Comparison of ENCODE assay signal across 9 cellular contexts in the genomic region with DNA sequence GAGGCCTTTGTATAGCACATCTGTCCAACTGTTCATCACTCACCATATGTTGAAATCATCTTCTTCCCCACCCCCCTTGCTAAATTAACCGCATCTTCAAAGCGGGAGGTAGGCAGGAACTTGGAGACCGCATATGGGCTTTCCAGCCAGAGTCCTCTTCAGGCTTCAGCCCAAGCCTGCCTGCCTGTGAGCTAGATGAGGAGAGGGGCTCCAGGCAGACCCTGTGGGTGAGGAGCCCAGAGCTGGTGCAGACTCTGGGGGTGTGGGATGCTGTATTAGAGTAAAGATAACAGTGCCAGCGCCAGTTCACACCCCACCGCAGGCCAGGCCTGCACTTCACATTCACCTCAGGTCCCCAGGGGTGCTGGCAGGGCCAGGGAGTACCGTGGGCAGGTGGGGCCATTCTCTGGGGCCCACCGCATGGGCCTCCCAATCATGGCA. TPM values are rescaled to one million over a fixed set of nuclear protein-coding genes. Genes with fewer than 3 reads are reported as not detected.
DNase-seq lines count a peak whose midpoint lies in the region; ATAC-seq, FAIRE-seq and TF ChIP-seq lines count a peak whose summit lies in the region.
"Had no signal": no experiment of that assay in that cellular context is flagged by ENCODE, and none has a peak within 500 bp of the region (broad histone marks: within the 10 kb centered on the region; RNA-seq: fewer than 3 reads in every experiment).

No MANE protein-coding gene starts in this region.

- H3K27ac ChIP-seq in CD8-positive, alpha-beta memory T cell (ENCODE audit: low read depth, low read length): no peak overlapping the region
- no peak overlapping the region for H3K27ac ChIP-seq in astrocyte (ENCODE audit: low read depth, low read length)

- H3K4me3 Mint-ChIP-seq in CD8-positive, alpha-beta memory T cell: peak overlapping the region; percentile 38 to 81 (median 74)
- H3K4me3 Mint-ChIP-seq in astrocyte (ENCODE audit: unreplicated experiment) (peak overlapping the region; percentile 27), nephron progenitor cell (no peak overlapping the region)

- H3K79me2 ChIP-seq in astrocyte (ENCODE audit: insufficient read depth, low read length): peaks cover 100% of the 10 kb centered on the region

- H4K20me1 ChIP-seq in astrocyte (ENCODE audit: insufficient read depth, low read length): peaks cover 97% of the 10 kb centered on the region

- no peaks in the 10 kb centered on the region for H3K27me3 ChIP-seq in CD8-positive, alpha-beta memory T cell (ENCODE audit: insufficient read depth, low read length, poor library complexity, severe bottlenecking)
- H3K27me3 ChIP-seq in astrocyte (ENCODE audit: insufficient read depth, low read length): no peaks in the 10 kb centered on the region

- H3K27me3 Mint-ChIP-seq in CD8-positive, alpha-beta memory T cell: no peaks in the 10 kb centered on the region
- H3K27me3 Mint-ChIP-seq in astrocyte (ENCODE audit: low read depth, unreplicated experiment): no peaks in the 10 kb centered on the region
- peaks cover 12% of the 10 kb centered on the region for H3K27me3 Mint-ChIP-seq in nephron progenitor cell (ENCODE audit: low read depth, poor library complexity)

- no peaks in the 10 kb centered on the region for H3K9me3 ChIP-seq in CD8-positive, alpha-beta memory T cell (ENCODE audit: low read length)
- no peaks in the 10 kb centered on the region for H3K9me3 ChIP-seq in astrocyte (ENCODE audit: insufficient read depth, low read depth, low read length)

- peak overlapping the region; percentile 27 for H3K4me2 ChIP-seq in astrocyte (ENCODE audit: low read length)

- no peak overlapping the region for H2AFZ ChIP-seq in astrocyte (ENCODE audit: low read depth, low read length)

- no peaks in the 10 kb centered on the region for H3K36me3 ChIP-seq in CD8-positive, alpha-beta memory T cell (ENCODE audit: insufficient read depth, low read length)
- H3K36me3 ChIP-seq in astrocyte (ENCODE audit: insufficient read depth, low read length): no peaks in the 10 kb centered on the region

- H3K9ac ChIP-seq in astrocyte (ENCODE audit: low read length): no peak overlapping the region

- H3K4me1 Mint-ChIP-seq in CD8-positive, alpha-beta memory T cell: peaks cover 80 to 97% (median 92%) of the 10 kb centered on the region in 3 donors
- peaks cover 62% of the 10 kb centered on the region for H3K4me1 Mint-ChIP-seq in astrocyte (ENCODE audit: low read depth, unreplicated experiment)
- peaks cover 44% of the 10 kb centered on the region for H3K4me1 Mint-ChIP-seq in nephron progenitor cell

- CTCF ChIA-PET in CD8-positive, alpha-beta memory T cell (lab: Charles Lee): interaction anchor here (0.9 to 1.7 kb wide), 3 partner anchors 10 to 61 kb away, joined by 3 to 5 read pairs (median 3); no protein-coding TSS in a partner anchor

- H3K9me3 Mint-ChIP-seq in CD8-positive, alpha-beta memory T cell: no peaks in the 10 kb centered on the region
- H3K9me3 Mint-ChIP-seq in astrocyte (ENCODE audit: unreplicated experiment) (no peaks in the 10 kb centered on the region), nephron progenitor cell (peaks cover 45% of the 10 kb centered on the region)

- H3K27ac Mint-ChIP-seq in CD8-positive, alpha-beta memory T cell: peak overlapping the region; percentile 73 to 95 (median 89)
- H3K27ac Mint-ChIP-seq in astrocyte (ENCODE audit: unreplicated experiment) (peak overlapping the region; percentile 41), nephron progenitor cell (peak overlapping the region; percentile 93)

- no peak for FAIRE-seq in astrocyte (lab: Jason Lieb, UNC)

- POLR2A ChIA-PET in CD8-positive, alpha-beta memory T cell (lab: Charles Lee): no interaction called here

- peak in 4 of 5 donors; percentile 36 to 61 (median 45) for DNase-seq in CD8-positive, alpha-beta memory T cell
- DNase-seq in NCI-H524 (lab: John Stamatoyannopoulos, UW): peak; percentile 89 to 95
- DNase-seq in astrocyte (ENCODE audit: low read depth): no peak
- no peak for DNase-seq in nephron progenitor cell
- DNase-seq in SHP77 treated with DMSO at 0.1 percent for 48 hours (lab: John Stamatoyannopoulos, UW): no peak
- no peak for DNase-seq in NCI-H2107 (lab: John Stamatoyannopoulos, UW)
- DNase-seq in hippocampal formation (lab: John Stamatoyannopoulos, UW): no peak
- DNase-seq: stimulated activated CD4-positive, alpha-beta T cell treated with anti-CD3 and anti-CD28 coated beads, Interleukin-4, amount 100 ng/mL, for 1 hour had no signal

- TF ChIP-seq CTCF in astrocyte (IDR thresholded peaks at IDR 0.05; ENCODE audit: insufficient read depth, low read depth, low read length) (no peak), nephron progenitor cell (IDR thresholded peaks at IDR 0.05) (no peak)

- peaks cover 0 to 21% (median 5%) of the 10 kb centered on the region in 3 donors for H3K36me3 Mint-ChIP-seq in CD8-positive, alpha-beta memory T cell
- H3K36me3 Mint-ChIP-seq in astrocyte (ENCODE audit: low read depth, unreplicated experiment) (no peaks in the 10 kb centered on the region), nephron progenitor cell (ENCODE audit: low read depth) (peaks cover 60% of the 10 kb centered on the region)

- peaks cover 83% of the 10 kb centered on the region for H3K4me1 ChIP-seq in CD8-positive, alpha-beta memory T cell (ENCODE audit: insufficient read depth, low read length)
- peaks cover 40% of the 10 kb centered on the region for H3K4me1 ChIP-seq in astrocyte (ENCODE audit: insufficient read depth, low read length)

- ATAC-seq in HG03039 (IDR thresholded peaks at IDR 0.05; ENCODE audit: unreplicated experiment): no peak

- peak overlapping the region; percentile 28 for H3K4me3 ChIP-seq in CD8-positive, alpha-beta memory T cell (ENCODE audit: low read length)
- H3K4me3 ChIP-seq in astrocyte (ENCODE audit: insufficient read depth, low read depth, low read length): no peak overlapping the region

RNA-seq across cellular contexts. Expression of gene PRRC2B, which starts 16.2 kb away (rescaled TPM):
- 100 to 1,000 TPM; 146 TPM for total RNA-seq in CD8-positive, alpha-beta memory T cell
- polyA plus RNA-seq in CD8-positive, alpha-beta memory T cell: 42.1 TPM
- total RNA-seq in astrocyte: 260 and 292 TPM in 2 replicates

Comparison
In these comparisons a context has a peak if more than half of its experiments do, and no peak if none do; other contexts are left out.
1. DNase-seq: peak in CD8-positive, alpha-beta memory T cell (4 of 5) and NCI-H524 (2 of 2); none in astrocyte (single experiment), nephron progenitor cell (single experiment), SHP77 treated with DMSO at 0.1 percent for 48 hours (single experiment), NCI-H2107 (single experiment) and hippocampal formation (0 of 2).
2. H3K27ac Mint-ChIP-seq: peak in every context shown above with its lines; median percentile 93 in nephron progenitor cell; 89 in CD8-positive, alpha-beta memory T cell; 41 in astrocyte.